Comparison of ENCODE assay signal across 8 cellular contexts in the genomic region with DNA sequence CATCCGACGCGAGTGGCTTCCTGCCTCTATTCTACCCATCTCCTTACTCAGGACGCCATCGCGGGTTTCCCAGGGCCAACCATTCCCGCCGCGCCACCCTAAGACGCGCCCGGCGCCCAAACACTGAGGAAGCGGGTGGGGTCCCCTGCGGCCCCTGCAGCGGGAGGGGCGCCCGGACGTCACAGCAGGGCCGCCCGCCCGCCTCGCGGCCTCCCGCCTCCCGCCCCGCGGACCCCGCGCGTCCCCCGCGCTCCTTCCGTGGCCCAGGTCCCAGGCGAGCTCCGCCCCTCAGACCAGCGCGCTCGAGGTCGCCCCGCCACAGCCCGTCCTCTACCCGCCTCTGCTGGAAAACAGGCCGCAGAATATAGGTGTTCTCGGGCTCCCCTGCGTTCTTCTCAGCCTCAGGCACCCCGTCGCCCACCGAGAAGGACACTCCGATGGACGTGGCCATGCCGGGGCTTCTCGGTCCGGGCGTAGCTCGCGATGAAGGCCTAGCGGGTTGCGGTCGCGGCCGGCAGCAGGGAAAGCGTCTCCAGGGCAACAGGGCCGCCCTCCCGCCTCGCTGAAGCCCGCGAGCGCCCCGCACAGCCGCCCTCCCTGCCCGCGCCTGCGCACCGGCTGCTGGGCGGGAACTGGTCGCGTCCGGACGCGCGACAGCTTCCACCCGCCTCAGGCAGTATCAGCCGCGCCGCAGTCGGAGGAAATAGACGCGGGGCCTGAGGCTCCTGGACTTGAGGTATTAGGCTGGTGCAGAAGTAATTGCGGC. TPM values are rescaled to one million over a fixed set of nuclear protein-coding genes. Genes with fewer than 3 reads are reported as not detected.
A peak's percentile ranks its signal among the peaks of the same experiment; 100 is the strongest.
DNase-seq lines count a peak whose midpoint lies in the region; ATAC-seq and TF ChIP-seq lines count a peak whose summit lies in the region.

Gene DYNLT2B (minus strand): TSS at position 539 of the 766 bp plus-strand sequence. CDS start 88 bp downstream, at position 451.

- H3K27me3 Mint-ChIP-seq in central memory CD8-positive, alpha-beta T cell, result no peaks in the 10 kb centered on the region

- TF ChIP-seq CTCF in AG09309 (IDR thresholded peaks at IDR 0.05; ENCODE audit: control insufficient read depth, insufficient read depth, low read depth, low read length, missing control alignments) (no peak), kidney epithelial cell (IDR thresholded peaks at IDR 0.05; ENCODE audit: insufficient read depth, low read length, poor library complexity, severe bottlenecking) (no peak)

- no peaks in the 10 kb centered on the region for H3K36me3 ChIP-seq in kidney epithelial cell (ENCODE audit: control insufficient read depth, insufficient read depth, low read length)

- DNase-seq in AG09309 (ENCODE audit: low read depth) (peak; percentile 43), NCI-H345 (lab: John Stamatoyannopoulos, UW) (peak; percentile 95), kidney epithelial cell (ENCODE audit: low read depth) (peak; percentile 57)
- peak; percentile 77 for DNase-seq in activated CD4-positive, CD25-positive, alpha-beta regulatory T cell treated with anti-CD3 and anti-CD28 coated beads, Interleukin-2, amount 50 U/mL, for 16 hours (ENCODE audit: low read depth, low spot score)
- DNase-seq in central memory CD8-positive, alpha-beta T cell (ENCODE audit: low spot score in 2 of 2), result peak; percentile 74 to 78
- DNase-seq in stimulated activated CD4-positive, alpha-beta T cell treated with anti-CD3 and anti-CD28 coated beads, Interleukin-15, amount 100 ng/mL, for 24 hours, result peak; percentile 92

- in situ Hi-C loops in GM18951 (cut with MboI; ENCODE audit: low sequenced_read_pairs, unreplicated experiment), result no loop called here

- peak within 1 kb of the TSS; percentile 64 for H3K4me3 ChIP-seq in AG09309 (ENCODE audit: control insufficient read depth, low read depth, low read length)
- peak within 1 kb of the TSS; percentile 79 for H3K4me3 ChIP-seq in kidney epithelial cell (ENCODE audit: low read depth, low read length)

- H3K27ac Mint-ChIP-seq in central memory CD8-positive, alpha-beta T cell (ENCODE audit: low read depth), result peak within 1 kb of the TSS; percentile 93

- TF ChIP-seq POLR2A in GM18951 (IDR thresholded peaks at IDR 0.05; ENCODE audit: extremely low read depth, insufficient read depth, insufficient read length), result peak; percentile 89

- ATAC-seq in HG03175 (IDR thresholded peaks at IDR 0.05; ENCODE audit: unreplicated experiment), result peak; percentile 86
- ATAC-seq in central memory CD8-positive, alpha-beta T cell (replicated peaks; ENCODE audit: extremely low read depth, poor library complexity, severe bottlenecking), result peak; percentile 93

- no peaks in the 10 kb centered on the region for H3K27me3 ChIP-seq in kidney epithelial cell (ENCODE audit: control insufficient read depth, insufficient read depth, low read length)

- peaks cover 18% of the 10 kb centered on the region for H3K4me1 Mint-ChIP-seq in central memory CD8-positive, alpha-beta T cell

- H3K9me3 Mint-ChIP-seq in central memory CD8-positive, alpha-beta T cell, result no peaks in the 10 kb centered on the region

- H3K4me3 Mint-ChIP-seq in central memory CD8-positive, alpha-beta T cell, result peak within 1 kb of the TSS; percentile 95

- H3K36me3 Mint-ChIP-seq in central memory CD8-positive, alpha-beta T cell (ENCODE audit: insufficient read depth), result peaks cover 14% of the 10 kb centered on the region

RNA-seq across cellular contexts. Expression of gene DYNLT2B, which starts in this region (rescaled TPM):
- 15.7 and 28.2 TPM in 2 replicates for total RNA-seq in kidney epithelial cell

Comparison
In these comparisons a context has a peak if more than half of its experiments do, and no peak if none do; other contexts are left out.
1. Peak in every context shown above with its lines: DNase-seq, ATAC-seq and H3K4me3 ChIP-seq.
2. DNase-seq: peak in every context shown above with its lines; median percentile 95 in NCI-H345; 92 in stimulated activated CD4-positive, alpha-beta T cell treated with anti-CD3 and anti-CD28 coated beads, Interleukin-15, amount 100 ng/mL, for 24 hours; 77 in activated CD4-positive, CD25-positive, alpha-beta regulatory T cell treated with anti-CD3 and anti-CD28 coated beads, Interleukin-2, amount 50 U/mL, for 16 hours; 76 in central memory CD8-positive, alpha-beta T cell; 57 in kidney epithelial cell; 43 in AG09309.